ENCODE assay signal across 19 cellular contexts in the genomic region with DNA sequence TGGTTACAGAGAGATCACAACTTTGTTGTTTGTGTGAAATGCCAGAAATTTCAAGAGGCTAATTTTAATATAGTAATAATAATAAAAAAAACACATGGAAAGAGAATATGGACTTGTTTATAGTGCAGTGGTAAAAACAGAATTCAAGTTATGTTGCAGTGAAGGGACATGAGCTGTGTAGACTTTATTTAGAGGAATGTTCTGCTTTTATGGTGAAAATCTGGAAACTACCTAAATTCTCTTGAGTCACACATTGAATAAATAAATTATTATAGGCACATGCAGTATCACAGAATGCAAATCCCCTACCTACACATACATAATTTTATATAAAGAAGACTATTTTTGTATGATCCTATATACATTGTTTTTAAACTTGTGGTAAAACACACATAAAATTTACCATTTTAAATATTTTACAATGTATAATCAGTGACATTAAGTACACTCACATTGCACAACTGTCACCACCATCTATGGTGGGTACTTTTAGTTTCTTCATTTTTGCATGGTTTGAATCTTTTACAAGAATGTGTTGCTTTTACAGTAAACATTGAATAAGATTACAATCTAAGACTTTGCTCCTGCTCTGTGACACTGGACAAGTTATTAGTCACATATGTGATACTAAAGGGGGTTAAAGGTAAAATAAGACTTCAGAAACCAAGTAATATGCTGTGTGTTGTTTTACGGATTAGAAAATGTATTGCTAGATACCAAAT.
A peak's percentile ranks its signal among the peaks of the same experiment; 100 is the strongest.
DNase-seq lines count a peak whose midpoint lies in the region; ATAC-seq, FAIRE-seq and TF ChIP-seq lines count a peak whose summit lies in the region.
"Had no signal": no experiment of that assay in that cellular context is flagged by ENCODE, and none has a peak within 500 bp of the region (broad histone marks: within the 10 kb centered on the region; RNA-seq: fewer than 3 reads in every experiment).

No MANE protein-coding gene starts in this region.

- no peak overlapping the region for H2AFZ ChIP-seq in hepatocyte
- H2AFZ ChIP-seq in PC-9, result no peak overlapping the region
- H2AFZ ChIP-seq: GM23338 had no signal

- H3K4me1 ChIP-seq in hepatocyte (ENCODE audit: insufficient read depth) (peaks cover 6% of the 10 kb centered on the region), small intestine (ENCODE audit: control insufficient read depth in 2 of 2, insufficient read depth in 1 of 2, low read depth in 1 of 2, low read length in 1 of 2) (no peaks in the 10 kb centered on the region), uterus (no peaks in the 10 kb centered on the region), PC-9 (replicated peaks; ENCODE audit: insufficient read depth) (no peaks in the 10 kb centered on the region)

- TF ChIP-seq CTCF in choroid plexus epithelial cell (conservative IDR thresholded peaks at IDR 0.05; ENCODE audit: low read depth, low read length) (no peak), hepatocyte (IDR thresholded peaks at IDR 0.05; ENCODE audit: poor library complexity) (no peak), uterus (IDR thresholded peaks at IDR 0.05) (no peak), PC-9 (conservative IDR thresholded peaks at IDR 0.05) (no peak)

- FAIRE-seq in small intestine (lab: Jason Lieb, UNC), result no peak
- FAIRE-seq: D721Med, GM12878, GM18507 had no signal

- peak; percentile 8 for DNase-seq in EL
- peak; percentile 62 for DNase-seq in choroid plexus epithelial cell (ENCODE audit: low read depth)
- peak; percentile 10 for DNase-seq in hepatocyte (ENCODE audit: low spot score)
- peak; percentile 54 for DNase-seq in small intestine
- DNase-seq in uterus, result no peak
- no peak for DNase-seq in PC-9
- DNase-seq: CD8-positive, alpha-beta T cell; DMS79; NCI-H1092 treated with DMSO at 0.1 percent for 48 hours; NCI-H2081 treated with DMSO at 0.1 percent for 48 hours; NCI-H510A treated with DMSO at 0.1 percent for 48 hours; NCI-H82 had no signal

- no peaks in the 10 kb centered on the region for H3F3A ChIP-seq in PC-9 (ENCODE audit: insufficient read depth, low read depth)

- no peak for ATAC-seq in GM21367 (IDR thresholded peaks at IDR 0.05; ENCODE audit: unreplicated experiment)
- ATAC-seq: CD8-positive, alpha-beta T cell; GM12878; GM23338; Panc1 had no signal

- intact Hi-C loops in uterus (cut with DNase I; ENCODE audit: low total_unique reads), result no loop called here
- intact Hi-C loops in PC-9 (cut with micrococcal nuclease; ENCODE audit: unreplicated experiment), result no loop called here

- H3K4me3 ChIP-seq in choroid plexus epithelial cell (ENCODE audit: low read depth, low read length) (no peak overlapping the region), hepatocyte (no peak overlapping the region), small intestine (ENCODE audit: low read depth in 1 of 2, low read length in 2 of 2) (no peak overlapping the region), uterus (no peak overlapping the region), PC-9 (no peak overlapping the region)
- H3K4me3 ChIP-seq: GM12878, GM23338 had no signal

- no peaks in the 10 kb centered on the region for H3K79me2 ChIP-seq in hepatocyte
- no peaks in the 10 kb centered on the region for H3K79me2 ChIP-seq in PC-9 (ENCODE audit: low read depth)

- H3K9me3 ChIP-seq in hepatocyte (ENCODE audit: low read depth) (no peaks in the 10 kb centered on the region), small intestine (ENCODE audit: control insufficient read depth, low read depth) (no peaks in the 10 kb centered on the region), uterus (no peaks in the 10 kb centered on the region), PC-9 (ENCODE audit: insufficient read depth, low read depth) (no peaks in the 10 kb centered on the region)

- CTCF ChIA-PET in PC-9 (lab: Charles Lee), result no interaction called here

- POLR2A ChIA-PET in PC-9 (lab: Charles Lee; ENCODE audit: unreplicated experiment), result no interaction called here

- H3K27me3 ChIP-seq in hepatocyte, result no peaks in the 10 kb centered on the region
- H3K27me3 ChIP-seq in small intestine (ENCODE audit: control insufficient read depth in 2 of 2, insufficient read depth in 2 of 2, low read length in 2 of 2), result no peaks in the 10 kb centered on the region
- H3K27me3 ChIP-seq in uterus, result no peaks in the 10 kb centered on the region
- H3K27me3 ChIP-seq in PC-9 (ENCODE audit: insufficient read depth, low read depth), result no peaks in the 10 kb centered on the region

- 76% methylated on average over 1 of the region's 1 CpG for WGBS in hepatocyte (ENCODE audit: low lambda C conversion rate, missing lambda C conversion rate)
- 18 to 66% (median 45%) methylated on average over 1 of the region's 1 CpG for WGBS in small intestine, 3 donors

- H4K20me1 ChIP-seq in hepatocyte (ENCODE audit: insufficient read depth, poor library complexity, severe bottlenecking) (no peaks in the 10 kb centered on the region), PC-9 (ENCODE audit: insufficient read depth) (no peaks in the 10 kb centered on the region)

- H3K36me3 ChIP-seq in hepatocyte (replicated peaks; ENCODE audit: insufficient read depth, low read depth) (no peaks in the 10 kb centered on the region), small intestine (ENCODE audit: control insufficient read depth in 2 of 2, insufficient read depth in 2 of 2, low read length in 2 of 2) (no peaks in the 10 kb centered on the region), uterus (no peaks in the 10 kb centered on the region), PC-9 (ENCODE audit: low read depth) (no peaks in the 10 kb centered on the region; the same call in 1 of the 2 replicates)

- H3K27ac ChIP-seq in hepatocyte (peak overlapping the region; percentile 10), small intestine (ENCODE audit: low read depth in 1 of 2, low read length in 1 of 2) (no peak overlapping the region), uterus (no peak overlapping the region), PC-9 (no peak overlapping the region)
- H3K27ac ChIP-seq: KMS-11 had no signal

- BruUV-seq in PC-9 (replicated peaks; lab: Mats Ljungman, UMichigan), result no TSS peak

- TF ChIP-seq POLR2A in uterus (IDR thresholded peaks at IDR 0.05), result no peak

- H3K9me2 ChIP-seq in hepatocyte (replicated peaks; ENCODE audit: insufficient read depth), result no peaks in the 10 kb centered on the region
- H3K9me2 ChIP-seq in PC-9 (ENCODE audit: insufficient read depth), result no peaks in the 10 kb centered on the region

- H3K4me2 ChIP-seq in hepatocyte (no peak overlapping the region), PC-9 (no peak overlapping the region)
- H3K4me2 ChIP-seq: GM23338, KMS-11 had no signal

Comparison
In these comparisons a context has a peak if more than half of its experiments do, and no peak if none do; other contexts are left out.
1. DNase-seq: peak in EL (single experiment), choroid plexus epithelial cell (single experiment), hepatocyte (single experiment) and small intestine (single experiment); none in uterus (0 of 2) and PC-9 (0 of 2).